Comparison of ENCODE assay signal across 24 cellular contexts in genomic region chr6:122061855-122062254, GRCh38.
"Had no signal": no experiment of that assay in that cellular context is flagged by ENCODE, and none has a peak within 500 bp of the region (broad histone marks: within the 10 kb centered on the region; RNA-seq: fewer than 3 reads in every experiment).

No MANE protein-coding gene starts in this region.

- H3K36me3 Mint-ChIP-seq: immature natural killer cell; naive B cell; stimulated activated memory B cell treated with anti-CD40 and anti-IgM and Interleukin-4, amounts not matched to agents 10 μg/mL and 1 μg/mL and 100 μg/mL, for 72 hours had no signal

- H3K27me3 ChIP-seq: ovary, spleen, testis, tibial nerve, upper lobe of right lung, vagina had no signal

- H3K4me3 Mint-ChIP-seq: immature natural killer cell; naive B cell; stimulated activated memory B cell treated with anti-CD40 and anti-IgM and Interleukin-4, amounts not matched to agents 10 μg/mL and 1 μg/mL and 100 μg/mL, for 72 hours; stimulated activated naive CD8-positive, alpha-beta T cell treated with anti-CD3 and anti-CD28 coated beads, Interleukin-15, amount 100 ng/mL, for 72 hours had no signal

- H3K4me1 Mint-ChIP-seq: immature natural killer cell; naive B cell; stimulated activated memory B cell treated with anti-CD40 and anti-IgM and Interleukin-4, amounts not matched to agents 10 μg/mL and 1 μg/mL and 100 μg/mL, for 72 hours; stimulated activated naive CD8-positive, alpha-beta T cell treated with anti-CD3 and anti-CD28 coated beads, Interleukin-15, amount 100 ng/mL, for 72 hours had no signal

- H3K4me1 ChIP-seq: left ventricle myocardium inferior, spleen, testis, tibial nerve, upper lobe of right lung, vagina had no signal

- H3K36me3 ChIP-seq: left ventricle myocardium inferior, ovary, spleen, tibial nerve, upper lobe of right lung, vagina had no signal

- DNase-seq: cortex of kidney; dorsolateral prefrontal cortex; effector CD8-positive, alpha-beta T cell; immature natural killer cell; kidney; left cardiac atrium; left ventricle myocardium inferior; mesenchymal stem cell; naive B cell; ovary; right cardiac atrium; spleen; stimulated activated CD4-positive, alpha-beta T cell treated with anti-CD3 and anti-CD28 coated beads, Interleukin-15, amount 100 ng/mL, for 24 hours; stimulated activated CD4-positive, alpha-beta T cell treated with anti-CD3 and anti-CD28 coated beads, Interleukin-1b, Interleukin-23, amount 100 ng/mL, for 48 hours; stimulated activated CD4-positive, alpha-beta T cell treated with anti-CD3 and anti-CD28 coated beads, Interleukin-4, amount 100 ng/mL, for 24 hours; stimulated activated naive CD8-positive, alpha-beta T cell treated with anti-CD3 and anti-CD28 coated beads, Interleukin-15, amount 100 ng/mL, for 72 hours; testis; upper lobe of right lung had no signal

- H3K27ac Mint-ChIP-seq: immature natural killer cell; naive B cell; progenitor cell of endocrine pancreas; stimulated activated memory B cell treated with anti-CD40 and anti-IgM and Interleukin-4, amounts not matched to agents 10 μg/mL and 1 μg/mL and 100 μg/mL, for 72 hours; stimulated activated naive CD8-positive, alpha-beta T cell treated with anti-CD3 and anti-CD28 coated beads, Interleukin-15, amount 100 ng/mL, for 72 hours had no signal

- FAIRE-seq: frontal cortex, kidney had no signal

- H3K27ac ChIP-seq: dorsolateral prefrontal cortex, left ventricle myocardium inferior, ovary, spleen, testis, tibial nerve, upper lobe of right lung, vagina had no signal

- H3K27me3 Mint-ChIP-seq: naive B cell; progenitor cell of endocrine pancreas; stimulated activated memory B cell treated with anti-CD40 and anti-IgM and Interleukin-4, amounts not matched to agents 10 μg/mL and 1 μg/mL and 100 μg/mL, for 72 hours had no signal

- H3K9me3 ChIP-seq: left ventricle myocardium inferior, ovary, spleen, testis, tibial nerve, upper lobe of right lung, vagina had no signal

- H3K9me3 Mint-ChIP-seq: stimulated activated memory B cell treated with anti-CD40 and anti-IgM and Interleukin-4, amounts not matched to agents 10 μg/mL and 1 μg/mL and 100 μg/mL, for 72 hours; stimulated activated naive CD8-positive, alpha-beta T cell treated with anti-CD3 and anti-CD28 coated beads, Interleukin-15, amount 100 ng/mL, for 72 hours had no signal

- H3K4me3 ChIP-seq: dorsolateral prefrontal cortex, left ventricle myocardium inferior, lung, ovary, spleen, testis, tibial nerve, upper lobe of right lung, vagina had no signal

- ATAC-seq: left cardiac atrium; right cardiac atrium; stimulated activated memory B cell treated with anti-CD40 and anti-IgM and Interleukin-4, amounts not matched to agents 10 μg/mL and 1 μg/mL and 100 μg/mL, for 72 hours; stimulated activated naive CD8-positive, alpha-beta T cell treated with anti-CD3 and anti-CD28 coated beads, Interleukin-15, amount 100 ng/mL, for 72 hours; upper lobe of right lung had no signal
